30 cellular contexts compared by ENCODE assay signal in genomic region chr2:107258538-107258937, GRCh38.
"Had no signal": no experiment of that assay in that cellular context is flagged by ENCODE, and none has a peak within 500 bp of the region (broad histone marks: within the 10 kb centered on the region; RNA-seq: fewer than 3 reads in every experiment).

No MANE protein-coding gene starts in this region.

- H3K9me3 Mint-ChIP-seq: activated CD4-positive, alpha-beta memory T cell treated with anti-CD3 and anti-CD28 coated beads for 36 hours; activated naive CD8-positive, alpha-beta T cell treated with anti-CD3 and anti-CD28 coated beads, Interleukin-2, amount 10 ng/mL, durations not matched to agents 7 days and 5 days; activated T-helper 1 cell treated with anti-CD3 and anti-CD28 coated beads, Interleukin-12 subunit alpha, Interleukin-12 subunit beta, Interleukin-2, Interleukin-4 antibody, amounts not matched to agents 30 ng/mL and 10 ng/mL and 1 ng/mL, durations not matched to agents 14 hours and 24 hours and 36 hours; brain had no signal

- H3K4me3 ChIP-seq: ascending aorta, esophagus muscularis mucosa, gastrocnemius medialis, heart left ventricle had no signal

- H3K9me3 ChIP-seq: ascending aorta, esophagus muscularis mucosa, gastrocnemius medialis, heart left ventricle had no signal

- H3K27ac Mint-ChIP-seq: activated CD4-positive, alpha-beta memory T cell treated with anti-CD3 and anti-CD28 coated beads for 36 hours; activated CD4-positive, alpha-beta T cell treated with anti-CD3 and anti-CD28 coated beads for 36 hours; activated CD4-positive, alpha-beta T cell treated with anti-CD3 and anti-CD28 coated beads, Interleukin-2, amount 10 ng/mL, durations not matched to agents 24 days and 14 days; activated CD8-positive, alpha-beta memory T cell treated with anti-CD3 and anti-CD28 coated beads, Interleukin-2, amount 10 ng/mL, durations not matched to agents 7 days and 5 days; activated CD8-positive, alpha-beta T cell treated with anti-CD3 and anti-CD28 coated beads, Interleukin-2, amount 10 ng/mL, durations not matched to agents 7 days and 5 days; activated naive CD4-positive, alpha-beta T cell treated with anti-CD3 and anti-CD28 coated beads, Interleukin-2, amount 50 U/mL, for 72 hours; activated naive CD8-positive, alpha-beta T cell treated with anti-CD3 and anti-CD28 coated beads, Interleukin-2, amount 10 ng/mL, durations not matched to agents 7 days and 5 days; activated T-helper 1 cell treated with anti-CD3 and anti-CD28 coated beads, Interleukin-12 subunit alpha, Interleukin-12 subunit beta, Interleukin-2, Interleukin-4 antibody, amounts not matched to agents 30 ng/mL and 10 ng/mL and 1 ng/mL, durations not matched to agents 14 hours and 24 hours and 36 hours; effector memory CD8-positive, alpha-beta T cell had no signal

- DNase-seq: activated CD4-positive, alpha-beta memory T cell treated with anti-CD3 and anti-CD28 coated beads for 36 hours; activated CD4-positive, alpha-beta T cell treated with anti-CD3 and anti-CD28 coated beads for 36 hours; activated CD4-positive, alpha-beta T cell treated with anti-CD3 and anti-CD28 coated beads, Interleukin-2, amount 10 ng/mL, durations not matched to agents 24 days and 14 days; activated CD4-positive, CD25-positive, alpha-beta regulatory T cell; activated CD4-positive, CD25-positive, alpha-beta regulatory T cell treated with anti-CD3 and anti-CD28 coated beads, Interleukin-2, amount 50 U/mL, for 72 hours; activated CD8-positive, alpha-beta memory T cell treated with anti-CD3 and anti-CD28 coated beads, Interleukin-2, amount 10 ng/mL, durations not matched to agents 7 days and 5 days; activated CD8-positive, alpha-beta memory T cell treated with anti-CD3 and anti-CD28 coated beads, Interleukin-2, amount 50 U/mL, for 4 hours; activated CD8-positive, alpha-beta T cell treated with anti-CD3 and anti-CD28 coated beads, Interleukin-2, amount 10 ng/mL, durations not matched to agents 7 days and 5 days; activated gamma-delta T cell; activated naive CD4-positive, alpha-beta T cell; activated naive CD4-positive, alpha-beta T cell treated with anti-CD3 and anti-CD28 coated beads, Interleukin-2, amount 10 ng/mL, durations not matched to agents 7 days and 5 days; activated naive CD8-positive, alpha-beta T cell treated with anti-CD3 and anti-CD28 coated beads, Interleukin-2, amount 10 ng/mL, durations not matched to agents 7 days and 5 days; activated T-cell treated with anti-CD3 and anti-CD28 coated beads, Interleukin-2, amount 50 U/mL, for 1 hour; activated T-cell treated with anti-CD3 and anti-CD28 coated beads, Interleukin-2, amount 50 U/mL, for 48 hours; cortex of kidney; dermis blood vessel endothelial cell; effector CD4-positive, alpha-beta T cell; effector memory CD8-positive, alpha-beta T cell; erythroblast; foreskin keratinocyte; gastrocnemius medialis; glutamatergic neuron; heart left ventricle; T-helper 2 cell had no signal

- H3K27me3 ChIP-seq: ascending aorta, esophagus muscularis mucosa, foreskin keratinocyte, gastrocnemius medialis, heart left ventricle had no signal

- H3K4me1 ChIP-seq: ascending aorta, esophagus muscularis mucosa, foreskin keratinocyte, gastrocnemius medialis, heart left ventricle had no signal

- H3K36me3 Mint-ChIP-seq: activated CD4-positive, alpha-beta memory T cell treated with anti-CD3 and anti-CD28 coated beads for 36 hours; activated CD8-positive, alpha-beta memory T cell treated with anti-CD3 and anti-CD28 coated beads, Interleukin-2, amount 10 ng/mL, durations not matched to agents 7 days and 5 days; activated naive CD4-positive, alpha-beta T cell treated with anti-CD3 and anti-CD28 coated beads, Interleukin-2, amount 10 ng/mL, durations not matched to agents 7 days and 5 days; activated naive CD4-positive, alpha-beta T cell treated with anti-CD3 and anti-CD28 coated beads, Interleukin-2, amount 50 U/mL, for 72 hours; activated naive CD8-positive, alpha-beta T cell treated with anti-CD3 and anti-CD28 coated beads, Interleukin-2, amount 10 ng/mL, durations not matched to agents 7 days and 5 days; brain had no signal

- ATAC-seq: activated CD4-positive, alpha-beta T cell treated with anti-CD3 and anti-CD28 coated beads for 36 hours; activated CD8-positive, alpha-beta memory T cell treated with anti-CD3 and anti-CD28 coated beads, Interleukin-2, amount 10 ng/mL, durations not matched to agents 7 days and 5 days; activated CD8-positive, alpha-beta T cell treated with anti-CD3 and anti-CD28 coated beads, Interleukin-2, amount 10 ng/mL, durations not matched to agents 7 days and 5 days; activated naive CD4-positive, alpha-beta T cell treated with anti-CD3 and anti-CD28 coated beads, Interleukin-2, amount 50 U/mL, for 72 hours; effector memory CD8-positive, alpha-beta T cell; foreskin keratinocyte; heart left ventricle had no signal

- H3K4me3 Mint-ChIP-seq: activated CD4-positive, alpha-beta memory T cell treated with anti-CD3 and anti-CD28 coated beads for 36 hours; activated CD4-positive, alpha-beta T cell treated with anti-CD3 and anti-CD28 coated beads for 36 hours; activated CD4-positive, alpha-beta T cell treated with anti-CD3 and anti-CD28 coated beads, Interleukin-2, amount 10 ng/mL, durations not matched to agents 24 days and 14 days; activated CD8-positive, alpha-beta memory T cell treated with anti-CD3 and anti-CD28 coated beads, Interleukin-2, amount 10 ng/mL, durations not matched to agents 7 days and 5 days; activated CD8-positive, alpha-beta T cell treated with anti-CD3 and anti-CD28 coated beads, Interleukin-2, amount 10 ng/mL, durations not matched to agents 7 days and 5 days; activated naive CD4-positive, alpha-beta T cell treated with anti-CD3 and anti-CD28 coated beads, Interleukin-2, amount 10 ng/mL, durations not matched to agents 7 days and 5 days; activated naive CD8-positive, alpha-beta T cell treated with anti-CD3 and anti-CD28 coated beads, Interleukin-2, amount 10 ng/mL, durations not matched to agents 7 days and 5 days; activated T-helper 1 cell treated with anti-CD3 and anti-CD28 coated beads, Interleukin-12 subunit alpha, Interleukin-12 subunit beta, Interleukin-2, Interleukin-4 antibody, amounts not matched to agents 30 ng/mL and 10 ng/mL and 1 ng/mL, durations not matched to agents 14 hours and 24 hours and 36 hours; central memory CD8-positive, alpha-beta T cell; effector memory CD8-positive, alpha-beta T cell had no signal

- H3K36me3 ChIP-seq: ascending aorta, esophagus muscularis mucosa, gastrocnemius medialis, heart left ventricle had no signal

- H3K27ac ChIP-seq: ascending aorta, esophagus muscularis mucosa, foreskin keratinocyte, gastrocnemius medialis, heart left ventricle had no signal

- H3K27me3 Mint-ChIP-seq: activated CD4-positive, alpha-beta memory T cell treated with anti-CD3 and anti-CD28 coated beads for 36 hours; activated CD4-positive, alpha-beta T cell treated with anti-CD3 and anti-CD28 coated beads for 36 hours; activated CD4-positive, alpha-beta T cell treated with anti-CD3 and anti-CD28 coated beads, Interleukin-2, amount 10 ng/mL, durations not matched to agents 24 days and 14 days; activated CD8-positive, alpha-beta memory T cell treated with anti-CD3 and anti-CD28 coated beads, Interleukin-2, amount 10 ng/mL, durations not matched to agents 7 days and 5 days; activated naive CD4-positive, alpha-beta T cell treated with anti-CD3 and anti-CD28 coated beads, Interleukin-2, amount 10 ng/mL, durations not matched to agents 7 days and 5 days; activated naive CD8-positive, alpha-beta T cell treated with anti-CD3 and anti-CD28 coated beads, Interleukin-2, amount 10 ng/mL, durations not matched to agents 7 days and 5 days; brain; central memory CD8-positive, alpha-beta T cell; effector memory CD8-positive, alpha-beta T cell had no signal

- H3K4me1 Mint-ChIP-seq: activated CD4-positive, alpha-beta T cell treated with anti-CD3 and anti-CD28 coated beads for 36 hours; activated CD4-positive, alpha-beta T cell treated with anti-CD3 and anti-CD28 coated beads, Interleukin-2, amount 10 ng/mL, durations not matched to agents 24 days and 14 days; activated CD8-positive, alpha-beta memory T cell treated with anti-CD3 and anti-CD28 coated beads, Interleukin-2, amount 10 ng/mL, durations not matched to agents 7 days and 5 days; activated naive CD4-positive, alpha-beta T cell treated with anti-CD3 and anti-CD28 coated beads, Interleukin-2, amount 10 ng/mL, durations not matched to agents 7 days and 5 days; activated naive CD8-positive, alpha-beta T cell treated with anti-CD3 and anti-CD28 coated beads, Interleukin-2, amount 10 ng/mL, durations not matched to agents 7 days and 5 days; central memory CD8-positive, alpha-beta T cell had no signal
